8 cellular contexts compared by ENCODE assay signal in genomic region chr6:139250296-139251274, GRCh38.
DNase-seq lines count a peak whose midpoint lies in the region; ATAC-seq and FAIRE-seq lines count a peak whose summit lies in the region.

No MANE protein-coding gene starts in this region.

- no peaks in the 10 kb centered on the region for H3K36me3 ChIP-seq in adipocyte (ENCODE audit: control insufficient read depth, insufficient read depth, low read length, severe bottlenecking)

- H3K9me3 ChIP-seq in adipocyte (ENCODE audit: control insufficient read depth, low read length), result no peaks in the 10 kb centered on the region

- DNase-seq in GDM1 (lab: John Stamatoyannopoulos, UW), result peak; percentile 37
- peak; percentile 47 for DNase-seq in HTR-8/SVneo (ENCODE audit: insufficient read length, low spot score)
- peak; percentile 60 for DNase-seq in SKM-1 treated with dmso at 0.1 percent for 144 hours (lab: John Stamatoyannopoulos, UW; ENCODE audit: unreplicated experiment)
- peak; percentile 58 for DNase-seq in adipocyte (ENCODE audit: low read depth)
- DNase-seq in hepatic stellate cell (ENCODE audit: low spot score), result peak; percentile 54
- DNase-seq in stimulated activated CD4-positive, alpha-beta T cell treated with anti-CD3 and anti-CD28 coated beads, Interleukin-1b, Interleukin-23, amount 100 ng/mL, for 48 hours, result peak; percentile 64
- no peak for DNase-seq in DMS79 treated with DMSO at 0.1 percent for 48 hours (lab: John Stamatoyannopoulos, UW)

- FAIRE-seq in HTR-8/SVneo (lab: Jason Lieb, UNC), result no peak

- ATAC-seq in GM21576 (IDR thresholded peaks at IDR 0.05; ENCODE audit: unreplicated experiment), result peak; percentile 94

- no peak overlapping the region for H3K9ac ChIP-seq in adipocyte (ENCODE audit: low read length)

- H3K4me3 ChIP-seq in adipocyte (ENCODE audit: low read length), result peak overlapping the region; percentile 54

- peaks cover 29% of the 10 kb centered on the region for H3K4me1 ChIP-seq in adipocyte (ENCODE audit: control insufficient read depth, insufficient read depth, low read length)

- H3K27me3 ChIP-seq in adipocyte (replicated peaks; ENCODE audit: control insufficient read depth, insufficient read depth, low read length), result no peaks in the 10 kb centered on the region
